In the genomic region with DNA sequence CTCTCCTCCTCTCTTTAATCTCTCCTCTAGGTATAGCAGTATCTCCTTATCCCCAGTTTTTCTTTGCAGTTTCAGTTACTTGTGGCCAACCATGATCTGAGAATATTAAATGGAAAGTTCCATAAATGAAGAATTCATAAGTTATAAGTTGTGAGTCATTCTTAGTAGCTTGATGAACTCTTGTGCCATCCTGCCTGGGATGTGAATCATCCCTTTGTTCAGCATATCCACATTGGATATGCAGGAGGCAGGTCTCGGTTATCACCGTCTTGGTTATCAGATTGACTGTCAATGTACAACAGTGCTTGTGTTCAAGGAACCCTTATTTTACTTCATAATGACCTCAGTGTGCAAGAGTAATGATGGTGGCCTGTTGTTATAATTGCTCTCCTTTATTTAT, we compare ENCODE assay signal across 20 cellular contexts.
A peak's percentile ranks its signal among the peaks of the same experiment; 100 is the strongest.
DNase-seq lines count a peak whose midpoint lies in the region; ATAC-seq, FAIRE-seq and TF ChIP-seq lines count a peak whose summit lies in the region.
"Had no signal": no experiment of that assay in that cellular context is flagged by ENCODE, and none has a peak within 500 bp of the region (broad histone marks: within the 10 kb centered on the region; RNA-seq: fewer than 3 reads in every experiment).

No MANE protein-coding gene starts in this region.

- no peak for FAIRE-seq in endothelial cell of umbilical vein (lab: Jason Lieb, UNC)
- FAIRE-seq: K562 had no signal

- no peaks in the 10 kb centered on the region for H3K36me3 ChIP-seq in MG63
- no peaks in the 10 kb centered on the region for H3K36me3 ChIP-seq in endothelial cell of umbilical vein (ENCODE audit: control insufficient read depth in 2 of 2, extremely low read depth in 1 of 2, insufficient read depth in 2 of 2, low read length in 2 of 2)
- H3K36me3 ChIP-seq in heart left ventricle, result no peaks in the 10 kb centered on the region
- H3K36me3 ChIP-seq in uterus, result no peaks in the 10 kb centered on the region
- H3K36me3 ChIP-seq: SJSA1 had no signal

- BruUV-seq in endothelial cell of umbilical vein (replicated peaks; lab: Mats Ljungman, UMichigan), result no TSS peak

- no peak overlapping the region for H2AFZ ChIP-seq in endothelial cell of umbilical vein (ENCODE audit: low read depth, low read length)

- intact Hi-C loops in endothelial cell of umbilical vein (cut with micrococcal nuclease), result no loop called here
- intact Hi-C loops in heart left ventricle (cut with DNase I), result no loop called here
- intact Hi-C loops in uterus (cut with DNase I; ENCODE audit: low total_unique reads), result no loop called here

- TF ChIP-seq POLR2A in endothelial cell of umbilical vein (IDR thresholded peaks at IDR 0.05; ENCODE audit: low read depth, low read length) (no peak), heart left ventricle (IDR thresholded peaks at IDR 0.05) (no peak), uterus (IDR thresholded peaks at IDR 0.05) (no peak)

- H3K27ac ChIP-seq in endothelial cell of umbilical vein (ENCODE audit: insufficient read depth, low read depth, low read length), result no peak overlapping the region
- no peak overlapping the region for H3K27ac ChIP-seq in heart left ventricle
- H3K27ac ChIP-seq in uterus, result no peak overlapping the region
- H3K27ac ChIP-seq: SJSA1, testis had no signal

- no peak overlapping the region for H3K4me2 ChIP-seq in endothelial cell of umbilical vein (ENCODE audit: insufficient read depth, low read length)

- TF ChIP-seq CTCF in endothelial cell of umbilical vein (IDR thresholded peaks at IDR 0.05; ENCODE audit: extremely low read depth in 1 of 2, insufficient read depth in 1 of 2, low read depth in 1 of 2, low read length in 2 of 2), result no peak
- no peak for TF ChIP-seq CTCF in heart left ventricle (IDR thresholded peaks at IDR 0.05)
- no peak for TF ChIP-seq CTCF in uterus (IDR thresholded peaks at IDR 0.05)

- POLR2A ChIA-PET in endothelial cell of umbilical vein (lab: Charles Lee), result no interaction called here

- H3K27me3 ChIP-seq in MG63 (no peaks in the 10 kb centered on the region), endothelial cell of umbilical vein (ENCODE audit: control insufficient read depth in 2 of 2, insufficient read depth in 2 of 2, low read length in 2 of 2) (no peaks in the 10 kb centered on the region), heart left ventricle (no peaks in the 10 kb centered on the region), uterus (no peaks in the 10 kb centered on the region)
- H3K27me3 ChIP-seq: SJSA1, testis had no signal

- CTCF ChIA-PET in endothelial cell of umbilical vein (lab: Charles Lee), result interaction anchor here (0.6 kb wide), 1 partner anchor 33 kb away, joined by 3 read pairs; no protein-coding TSS in a partner anchor

- H3K9ac ChIP-seq in endothelial cell of umbilical vein (replicated peaks; ENCODE audit: extremely low read depth, insufficient read depth, low read length), result no peak overlapping the region

- no peaks in the 10 kb centered on the region for H3K79me2 ChIP-seq in endothelial cell of umbilical vein (ENCODE audit: control insufficient read depth, insufficient read depth, low read length)

- H3K4me1 ChIP-seq in endothelial cell of umbilical vein (ENCODE audit: control insufficient read depth, extremely low read depth, insufficient read depth, low read length), result no peaks in the 10 kb centered on the region
- H3K4me1 ChIP-seq in heart left ventricle, result peaks cover 0 to 17% (median 8%) of the 10 kb centered on the region in 12 donors
- H3K4me1 ChIP-seq in uterus, result no peaks in the 10 kb centered on the region
- H3K4me1 ChIP-seq: SJSA1, testis had no signal

- no peaks in the 10 kb centered on the region for H4K20me1 ChIP-seq in endothelial cell of umbilical vein (replicated peaks; ENCODE audit: control insufficient read depth, extremely low read depth, insufficient read depth, low read length)

- WGBS in heart left ventricle, 4 donors, result 80 to 94% (median 91%) methylated on average over 2 of the region's 2 CpGs

- dilution Hi-C loops in endothelial cell of umbilical vein (cut with MboI; ENCODE audit: extremely low pct_ligation_motif_present, low sequenced_read_pairs), result no loop called here

- no peaks in the 10 kb centered on the region for H3K9me1 ChIP-seq in endothelial cell of umbilical vein (replicated peaks; ENCODE audit: control insufficient read depth, extremely low read depth, insufficient read depth, low read length)

- DNase-seq in COLO829 (ENCODE audit: low spot score) (peak; percentile 42), MG63 (peak; percentile 22), endothelial cell of umbilical vein (ENCODE audit: low read depth, low spot score) (peak; percentile 6), non-pigmented ciliary epithelial cell (ENCODE audit: low read depth) (peak; percentile 67), heart left ventricle (no peak), T-helper 2 cell (no peak), uterus (no peak)
- DNase-seq: activated CD4-positive, alpha-beta T cell treated with anti-CD3 and anti-CD28 coated beads, Interleukin-2, amount 50 U/mL, for 1 hour; activated naive CD8-positive, alpha-beta T cell treated with anti-CD3 and anti-CD28 coated beads, Interleukin-2, amount 10 ng/mL, durations not matched to agents 7 days and 5 days; activated T-cell treated with anti-CD3 and anti-CD28 coated beads, Interleukin-2, amount 50 U/mL, for 72 hours; cerebellar nuclear complex; GOT3; naive thymus-derived CD8-positive, alpha-beta T cell; NCI-H1105 treated with DMSO at 0.1 percent for 48 hours; retina; stimulated activated CD4-positive, alpha-beta T cell treated with anti-CD3 and anti-CD28 coated beads, Interleukin-1b, Interleukin-23, amount 100 ng/mL, for 48 hours; testis had no signal

- ATAC-seq in HG03097 (IDR thresholded peaks at IDR 0.05; ENCODE audit: low FRiP score, unreplicated experiment) (no peak), heart left ventricle (no peak)
- ATAC-seq: activated T-cell treated with anti-CD3 and anti-CD28 coated beads, Interleukin-2, amount 50 U/mL, for 72 hours; K562; naive thymus-derived CD8-positive, alpha-beta T cell had no signal

- H3K4me3 ChIP-seq in MG63, result no peak overlapping the region
- no peak overlapping the region for H3K4me3 ChIP-seq in endothelial cell of umbilical vein (replicated peaks in 1 of 3; ENCODE audit: insufficient read depth in 1 of 3, low read depth in 1 of 3, low read length in 3 of 3)
- no peak overlapping the region for H3K4me3 ChIP-seq in heart left ventricle
- H3K4me3 ChIP-seq in uterus, result no peak overlapping the region
- H3K4me3 ChIP-seq: K562, SJSA1, testis had no signal

- no peaks in the 10 kb centered on the region for H3K9me3 ChIP-seq in MG63
- no peaks in the 10 kb centered on the region for H3K9me3 ChIP-seq in endothelial cell of umbilical vein (replicated peaks; ENCODE audit: control insufficient read depth, insufficient read depth, low read length)
- H3K9me3 ChIP-seq in heart left ventricle, result peaks cover 0 to 4% (median 0%) of the 10 kb centered on the region in 12 donors
- H3K9me3 ChIP-seq in uterus, result no peaks in the 10 kb centered on the region
- H3K9me3 ChIP-seq: SJSA1, testis had no signal

TF ChIP-seq in endothelial cell of umbilical vein, 7 proteins besides CTCF, POLR2A, EP300 and RAD21:
- TF ChIP-seq POLR2AphosphoS5 (IDR thresholded peaks at IDR 0.05; ENCODE audit: insufficient read depth, low read depth, low read length) (no peak), GATA2 (IDR thresholded peaks at IDR 0.05; ENCODE audit: insufficient read depth, insufficient read length, low read depth, low read length) (peak; percentile 32), FOS (IDR thresholded peaks at IDR 0.05; ENCODE audit: borderline replicate concordance, insufficient read depth, low read length) (peak; percentile 84), JUN (IDR thresholded peaks at IDR 0.05; ENCODE audit: borderline replicate concordance, insufficient read depth, insufficient read length, low read depth) (peak; percentile 8)

Comparison
In these comparisons a context has a peak if more than half of its experiments do, and no peak if none do; other contexts are left out.
1. DNase-seq: peak in COLO829 (single experiment), MG63 (single experiment), endothelial cell of umbilical vein (single experiment) and non-pigmented ciliary epithelial cell (single experiment); none in heart left ventricle (0 of 5), T-helper 2 cell (0 of 5) and uterus (0 of 2).